1 cellular context compared by ENCODE assay signal in genomic region chr6:147159536-147160374, GRCh38.
TF ChIP-seq lines count a peak whose summit lies in the region.

No MANE protein-coding gene starts in this region.

TF ChIP-seq in K562, 482 proteins besides CTCF, POLR2A, EP300 and RAD21 (continued from another document and continues in another):
- TF ChIP-seq RNF2 (IDR thresholded peaks at IDR 0.05) (peak; percentile 80; the same call in 1 of the 2 replicates), ZNF165 (CRISPR knock-in tag; IDR thresholded peaks at IDR 0.05; ENCODE audit: borderline replicate concordance) (0 out of 2 replicates have a peak, but pooled peaks have one; percentile 42), ZNF644 (tag; IDR thresholded peaks at IDR 0.05; ENCODE audit: low read depth) (peak; percentile 72), PTTG1 (tag; IDR thresholded peaks at IDR 0.05; ENCODE audit: low read depth) (peak; percentile 38; the same call in 1 of the 2 replicates), KDM2B (CRISPR knock-in tag; IDR thresholded peaks at IDR 0.05) (no peak), ZNF668 (CRISPR knock-in tag; IDR thresholded peaks at IDR 0.05) (0 out of 2 replicates have a peak, but pooled peaks have one; percentile 41), ZNF766 (CRISPR knock-in tag; conservative IDR thresholded peaks at IDR 0.05) (peak; percentile 67), CHCHD3 (CRISPR knock-in tag; IDR thresholded peaks at IDR 0.05) (no peak), ZNF197 (CRISPR knock-in tag; IDR thresholded peaks at IDR 0.05; ENCODE audit: low read depth) (peak; percentile 32; the same call in 1 of the 2 replicates), MLLT1 (IDR thresholded peaks at IDR 0.05) (peak; percentile 38 to 39; a peak in 2 of 4 replicates), ZNF584 (CRISPR knock-in tag; IDR thresholded peaks at IDR 0.05; ENCODE audit: low read depth) (peak; percentile 65), GATAD2B (IDR thresholded peaks at IDR 0.05; ENCODE audit: borderline replicate concordance) (peak; percentile 78), HNRNPK (IDR thresholded peaks at IDR 0.05; ENCODE audit: low read depth, low read length, poor library complexity, severe bottlenecking) (no peak), NR2C1 (IDR thresholded peaks at IDR 0.05) (0 out of 2 replicates have a peak, but pooled peaks have one; percentile 13), NR2C1 (tag; IDR thresholded peaks at IDR 0.05) (no peak), ATF4 (CRISPR knock-in tag; IDR thresholded peaks at IDR 0.05) (peak; percentile 45; the same call in 1 of the 2 replicates), CC2D1A (IDR thresholded peaks at IDR 0.05) (peak; percentile 8; the same call in 1 of the 2 replicates), PTBP1 (IDR thresholded peaks at IDR 0.05; ENCODE audit: low read depth, low read length) (no peak), TAL1 (IDR thresholded peaks at IDR 0.05) (peak; percentile 43), HDAC1 (IDR thresholded peaks at IDR 0.05) (peak in 1 of 2 experiments; percentile 43; a peak in 1 of 4 replicates), RFX1 (IDR thresholded peaks at IDR 0.05) (peak; percentile 13; the same call in 1 of the 2 replicates), HNRNPLL (IDR thresholded peaks at IDR 0.05; ENCODE audit: low read depth, low read length, poor library complexity, severe bottlenecking) (no peak), SP1 (CRISPR knock-in tag; IDR thresholded peaks at IDR 0.05) (0 out of 2 replicates have a peak, but pooled peaks have one; percentile 24)
- TF ChIP-seq, protein P1, sequence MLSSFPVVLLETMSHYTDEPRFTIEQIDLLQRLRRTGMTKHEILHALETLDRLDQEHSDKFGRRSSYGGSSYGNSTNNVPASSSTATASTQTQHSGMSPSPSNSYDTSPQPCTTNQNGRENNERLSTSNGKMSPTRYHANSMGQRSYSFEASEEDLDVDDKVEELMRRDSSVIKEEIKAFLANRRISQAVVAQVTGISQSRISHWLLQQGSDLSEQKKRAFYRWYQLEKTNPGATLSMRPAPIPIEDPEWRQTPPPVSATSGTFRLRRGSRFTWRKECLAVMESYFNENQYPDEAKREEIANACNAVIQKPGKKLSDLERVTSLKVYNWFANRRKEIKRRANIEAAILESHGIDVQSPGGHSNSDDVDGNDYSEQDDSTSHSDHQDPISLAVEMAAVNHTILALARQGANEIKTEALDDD (IDR thresholded peaks at IDR 0.05), result 0 out of 2 replicates have a peak, but pooled peaks have one; percentile 24
- TF ChIP-seq, protein P2, sequence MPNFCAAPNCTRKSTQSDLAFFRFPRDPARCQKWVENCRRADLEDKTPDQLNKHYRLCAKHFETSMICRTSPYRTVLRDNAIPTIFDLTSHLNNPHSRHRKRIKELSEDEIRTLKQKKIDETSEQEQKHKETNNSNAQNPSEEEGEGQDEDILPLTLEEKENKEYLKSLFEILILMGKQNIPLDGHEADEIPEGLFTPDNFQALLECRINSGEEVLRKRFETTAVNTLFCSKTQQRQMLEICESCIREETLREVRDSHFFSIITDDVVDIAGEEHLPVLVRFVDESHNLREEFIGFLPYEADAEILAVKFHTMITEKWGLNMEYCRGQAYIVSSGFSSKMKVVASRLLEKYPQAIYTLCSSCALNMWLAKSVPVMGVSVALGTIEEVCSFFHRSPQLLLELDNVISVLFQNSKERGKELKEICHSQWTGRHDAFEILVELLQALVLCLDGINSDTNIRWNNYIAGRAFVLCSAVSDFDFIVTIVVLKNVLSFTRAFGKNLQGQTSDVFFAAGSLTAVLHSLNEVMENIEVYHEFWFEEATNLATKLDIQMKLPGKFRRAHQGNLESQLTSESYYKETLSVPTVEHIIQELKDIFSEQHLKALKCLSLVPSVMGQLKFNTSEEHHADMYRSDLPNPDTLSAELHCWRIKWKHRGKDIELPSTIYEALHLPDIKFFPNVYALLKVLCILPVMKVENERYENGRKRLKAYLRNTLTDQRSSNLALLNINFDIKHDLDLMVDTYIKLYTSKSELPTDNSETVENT (CRISPR knock-in tag; IDR thresholded peaks at IDR 0.05), result no peak
- TF ChIP-seq, protein P3, sequence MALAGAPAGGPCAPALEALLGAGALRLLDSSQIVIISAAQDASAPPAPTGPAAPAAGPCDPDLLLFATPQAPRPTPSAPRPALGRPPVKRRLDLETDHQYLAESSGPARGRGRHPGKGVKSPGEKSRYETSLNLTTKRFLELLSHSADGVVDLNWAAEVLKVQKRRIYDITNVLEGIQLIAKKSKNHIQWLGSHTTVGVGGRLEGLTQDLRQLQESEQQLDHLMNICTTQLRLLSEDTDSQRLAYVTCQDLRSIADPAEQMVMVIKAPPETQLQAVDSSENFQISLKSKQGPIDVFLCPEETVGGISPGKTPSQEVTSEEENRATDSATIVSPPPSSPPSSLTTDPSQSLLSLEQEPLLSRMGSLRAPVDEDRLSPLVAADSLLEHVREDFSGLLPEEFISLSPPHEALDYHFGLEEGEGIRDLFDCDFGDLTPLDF (CRISPR knock-in tag; IDR thresholded peaks at IDR 0.05), result no peak
- TF ChIP-seq, protein P4, sequence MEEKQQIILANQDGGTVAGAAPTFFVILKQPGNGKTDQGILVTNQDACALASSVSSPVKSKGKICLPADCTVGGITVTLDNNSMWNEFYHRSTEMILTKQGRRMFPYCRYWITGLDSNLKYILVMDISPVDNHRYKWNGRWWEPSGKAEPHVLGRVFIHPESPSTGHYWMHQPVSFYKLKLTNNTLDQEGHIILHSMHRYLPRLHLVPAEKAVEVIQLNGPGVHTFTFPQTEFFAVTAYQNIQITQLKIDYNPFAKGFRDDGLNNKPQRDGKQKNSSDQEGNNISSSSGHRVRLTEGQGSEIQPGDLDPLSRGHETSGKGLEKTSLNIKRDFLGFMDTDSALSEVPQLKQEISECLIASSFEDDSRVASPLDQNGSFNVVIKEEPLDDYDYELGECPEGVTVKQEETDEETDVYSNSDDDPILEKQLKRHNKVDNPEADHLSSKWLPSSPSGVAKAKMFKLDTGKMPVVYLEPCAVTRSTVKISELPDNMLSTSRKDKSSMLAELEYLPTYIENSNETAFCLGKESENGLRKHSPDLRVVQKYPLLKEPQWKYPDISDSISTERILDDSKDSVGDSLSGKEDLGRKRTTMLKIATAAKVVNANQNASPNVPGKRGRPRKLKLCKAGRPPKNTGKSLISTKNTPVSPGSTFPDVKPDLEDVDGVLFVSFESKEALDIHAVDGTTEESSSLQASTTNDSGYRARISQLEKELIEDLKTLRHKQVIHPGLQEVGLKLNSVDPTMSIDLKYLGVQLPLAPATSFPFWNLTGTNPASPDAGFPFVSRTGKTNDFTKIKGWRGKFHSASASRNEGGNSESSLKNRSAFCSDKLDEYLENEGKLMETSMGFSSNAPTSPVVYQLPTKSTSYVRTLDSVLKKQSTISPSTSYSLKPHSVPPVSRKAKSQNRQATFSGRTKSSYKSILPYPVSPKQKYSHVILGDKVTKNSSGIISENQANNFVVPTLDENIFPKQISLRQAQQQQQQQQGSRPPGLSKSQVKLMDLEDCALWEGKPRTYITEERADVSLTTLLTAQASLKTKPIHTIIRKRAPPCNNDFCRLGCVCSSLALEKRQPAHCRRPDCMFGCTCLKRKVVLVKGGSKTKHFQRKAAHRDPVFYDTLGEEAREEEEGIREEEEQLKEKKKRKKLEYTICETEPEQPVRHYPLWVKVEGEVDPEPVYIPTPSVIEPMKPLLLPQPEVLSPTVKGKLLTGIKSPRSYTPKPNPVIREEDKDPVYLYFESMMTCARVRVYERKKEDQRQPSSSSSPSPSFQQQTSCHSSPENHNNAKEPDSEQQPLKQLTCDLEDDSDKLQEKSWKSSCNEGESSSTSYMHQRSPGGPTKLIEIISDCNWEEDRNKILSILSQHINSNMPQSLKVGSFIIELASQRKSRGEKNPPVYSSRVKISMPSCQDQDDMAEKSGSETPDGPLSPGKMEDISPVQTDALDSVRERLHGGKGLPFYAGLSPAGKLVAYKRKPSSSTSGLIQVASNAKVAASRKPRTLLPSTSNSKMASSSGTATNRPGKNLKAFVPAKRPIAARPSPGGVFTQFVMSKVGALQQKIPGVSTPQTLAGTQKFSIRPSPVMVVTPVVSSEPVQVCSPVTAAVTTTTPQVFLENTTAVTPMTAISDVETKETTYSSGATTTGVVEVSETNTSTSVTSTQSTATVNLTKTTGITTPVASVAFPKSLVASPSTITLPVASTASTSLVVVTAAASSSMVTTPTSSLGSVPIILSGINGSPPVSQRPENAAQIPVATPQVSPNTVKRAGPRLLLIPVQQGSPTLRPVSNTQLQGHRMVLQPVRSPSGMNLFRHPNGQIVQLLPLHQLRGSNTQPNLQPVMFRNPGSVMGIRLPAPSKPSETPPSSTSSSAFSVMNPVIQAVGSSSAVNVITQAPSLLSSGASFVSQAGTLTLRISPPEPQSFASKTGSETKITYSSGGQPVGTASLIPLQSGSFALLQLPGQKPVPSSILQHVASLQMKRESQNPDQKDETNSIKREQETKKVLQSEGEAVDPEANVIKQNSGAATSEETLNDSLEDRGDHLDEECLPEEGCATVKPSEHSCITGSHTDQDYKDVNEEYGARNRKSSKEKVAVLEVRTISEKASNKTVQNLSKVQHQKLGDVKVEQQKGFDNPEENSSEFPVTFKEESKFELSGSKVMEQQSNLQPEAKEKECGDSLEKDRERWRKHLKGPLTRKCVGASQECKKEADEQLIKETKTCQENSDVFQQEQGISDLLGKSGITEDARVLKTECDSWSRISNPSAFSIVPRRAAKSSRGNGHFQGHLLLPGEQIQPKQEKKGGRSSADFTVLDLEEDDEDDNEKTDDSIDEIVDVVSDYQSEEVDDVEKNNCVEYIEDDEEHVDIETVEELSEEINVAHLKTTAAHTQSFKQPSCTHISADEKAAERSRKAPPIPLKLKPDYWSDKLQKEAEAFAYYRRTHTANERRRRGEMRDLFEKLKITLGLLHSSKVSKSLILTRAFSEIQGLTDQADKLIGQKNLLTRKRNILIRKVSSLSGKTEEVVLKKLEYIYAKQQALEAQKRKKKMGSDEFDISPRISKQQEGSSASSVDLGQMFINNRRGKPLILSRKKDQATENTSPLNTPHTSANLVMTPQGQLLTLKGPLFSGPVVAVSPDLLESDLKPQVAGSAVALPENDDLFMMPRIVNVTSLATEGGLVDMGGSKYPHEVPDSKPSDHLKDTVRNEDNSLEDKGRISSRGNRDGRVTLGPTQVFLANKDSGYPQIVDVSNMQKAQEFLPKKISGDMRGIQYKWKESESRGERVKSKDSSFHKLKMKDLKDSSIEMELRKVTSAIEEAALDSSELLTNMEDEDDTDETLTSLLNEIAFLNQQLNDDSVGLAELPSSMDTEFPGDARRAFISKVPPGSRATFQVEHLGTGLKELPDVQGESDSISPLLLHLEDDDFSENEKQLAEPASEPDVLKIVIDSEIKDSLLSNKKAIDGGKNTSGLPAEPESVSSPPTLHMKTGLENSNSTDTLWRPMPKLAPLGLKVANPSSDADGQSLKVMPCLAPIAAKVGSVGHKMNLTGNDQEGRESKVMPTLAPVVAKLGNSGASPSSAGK (IDR thresholded peaks at IDR 0.05), result 0 out of 2 replicates have a peak, but pooled peaks have one; percentile 9
- TF ChIP-seq, protein P5, sequence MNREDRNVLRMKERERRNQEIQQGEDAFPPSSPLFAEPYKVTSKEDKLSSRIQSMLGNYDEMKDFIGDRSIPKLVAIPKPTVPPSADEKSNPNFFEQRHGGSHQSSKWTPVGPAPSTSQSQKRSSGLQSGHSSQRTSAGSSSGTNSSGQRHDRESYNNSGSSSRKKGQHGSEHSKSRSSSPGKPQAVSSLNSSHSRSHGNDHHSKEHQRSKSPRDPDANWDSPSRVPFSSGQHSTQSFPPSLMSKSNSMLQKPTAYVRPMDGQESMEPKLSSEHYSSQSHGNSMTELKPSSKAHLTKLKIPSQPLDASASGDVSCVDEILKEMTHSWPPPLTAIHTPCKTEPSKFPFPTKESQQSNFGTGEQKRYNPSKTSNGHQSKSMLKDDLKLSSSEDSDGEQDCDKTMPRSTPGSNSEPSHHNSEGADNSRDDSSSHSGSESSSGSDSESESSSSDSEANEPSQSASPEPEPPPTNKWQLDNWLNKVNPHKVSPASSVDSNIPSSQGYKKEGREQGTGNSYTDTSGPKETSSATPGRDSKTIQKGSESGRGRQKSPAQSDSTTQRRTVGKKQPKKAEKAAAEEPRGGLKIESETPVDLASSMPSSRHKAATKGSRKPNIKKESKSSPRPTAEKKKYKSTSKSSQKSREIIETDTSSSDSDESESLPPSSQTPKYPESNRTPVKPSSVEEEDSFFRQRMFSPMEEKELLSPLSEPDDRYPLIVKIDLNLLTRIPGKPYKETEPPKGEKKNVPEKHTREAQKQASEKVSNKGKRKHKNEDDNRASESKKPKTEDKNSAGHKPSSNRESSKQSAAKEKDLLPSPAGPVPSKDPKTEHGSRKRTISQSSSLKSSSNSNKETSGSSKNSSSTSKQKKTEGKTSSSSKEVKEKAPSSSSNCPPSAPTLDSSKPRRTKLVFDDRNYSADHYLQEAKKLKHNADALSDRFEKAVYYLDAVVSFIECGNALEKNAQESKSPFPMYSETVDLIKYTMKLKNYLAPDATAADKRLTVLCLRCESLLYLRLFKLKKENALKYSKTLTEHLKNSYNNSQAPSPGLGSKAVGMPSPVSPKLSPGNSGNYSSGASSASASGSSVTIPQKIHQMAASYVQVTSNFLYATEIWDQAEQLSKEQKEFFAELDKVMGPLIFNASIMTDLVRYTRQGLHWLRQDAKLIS (CRISPR knock-in tag; IDR thresholded peaks at IDR 0.05), result no peak
- TF ChIP-seq, protein P6, sequence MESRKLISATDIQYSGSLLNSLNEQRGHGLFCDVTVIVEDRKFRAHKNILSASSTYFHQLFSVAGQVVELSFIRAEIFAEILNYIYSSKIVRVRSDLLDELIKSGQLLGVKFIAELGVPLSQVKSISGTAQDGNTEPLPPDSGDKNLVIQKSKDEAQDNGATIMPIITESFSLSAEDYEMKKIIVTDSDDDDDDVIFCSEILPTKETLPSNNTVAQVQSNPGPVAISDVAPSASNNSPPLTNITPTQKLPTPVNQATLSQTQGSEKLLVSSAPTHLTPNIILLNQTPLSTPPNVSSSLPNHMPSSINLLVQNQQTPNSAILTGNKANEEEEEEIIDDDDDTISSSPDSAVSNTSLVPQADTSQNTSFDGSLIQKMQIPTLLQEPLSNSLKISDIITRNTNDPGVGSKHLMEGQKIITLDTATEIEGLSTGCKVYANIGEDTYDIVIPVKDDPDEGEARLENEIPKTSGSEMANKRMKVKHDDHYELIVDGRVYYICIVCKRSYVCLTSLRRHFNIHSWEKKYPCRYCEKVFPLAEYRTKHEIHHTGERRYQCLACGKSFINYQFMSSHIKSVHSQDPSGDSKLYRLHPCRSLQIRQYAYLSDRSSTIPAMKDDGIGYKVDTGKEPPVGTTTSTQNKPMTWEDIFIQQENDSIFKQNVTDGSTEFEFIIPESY (CRISPR knock-in tag; IDR thresholded peaks at IDR 0.05), result no peak
